ENCODE assay signal across 8 cellular contexts in the genomic region with DNA sequence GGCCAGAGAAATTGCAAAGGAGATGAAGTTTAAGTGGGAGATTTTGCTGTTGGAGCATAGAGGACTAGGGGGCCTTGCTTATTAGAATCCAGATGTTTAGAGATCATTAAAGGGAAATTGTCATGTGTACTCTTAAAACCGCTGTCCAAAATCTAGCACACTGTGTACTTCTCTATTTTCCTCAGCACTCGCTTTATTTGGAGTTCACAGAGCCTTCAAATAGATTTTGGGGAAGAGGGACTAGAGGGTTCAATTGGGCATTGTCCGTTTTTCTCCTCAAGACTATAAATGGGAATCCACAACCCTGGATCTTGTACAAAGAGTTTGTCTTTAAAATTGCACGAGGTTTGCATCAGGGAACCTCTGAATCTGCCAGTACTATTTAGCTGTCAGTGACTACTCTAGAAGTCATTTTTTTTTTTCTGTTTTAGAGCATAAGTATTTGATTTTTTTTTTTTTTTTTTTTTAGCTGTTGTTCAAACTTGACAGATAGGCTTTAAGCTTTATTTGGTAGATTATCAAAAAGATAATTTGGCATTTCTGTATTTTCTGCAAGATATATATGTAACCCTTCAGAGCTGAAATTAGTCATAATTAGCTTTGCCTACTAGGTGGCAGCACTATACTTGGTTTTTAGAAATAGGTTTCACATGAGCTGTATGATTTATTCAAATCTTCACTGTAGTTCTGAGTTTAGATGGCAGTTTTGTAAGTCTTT. TPM values are rescaled to one million over a fixed set of nuclear protein-coding genes. Genes with fewer than 3 reads are reported as not detected.
A peak's percentile ranks its signal among the peaks of the same experiment; 100 is the strongest.
DNase-seq lines count a peak whose midpoint lies in the region; ATAC-seq and TF ChIP-seq lines count a peak whose summit lies in the region.

No MANE protein-coding gene starts in this region.

- TF ChIP-seq CTCF in RWPE1 (conservative IDR thresholded peaks at IDR 0.05; ENCODE audit: low read depth) (peak; percentile 48), fibroblast of mammary gland (conservative IDR thresholded peaks at IDR 0.05; ENCODE audit: control insufficient read depth, insufficient read depth, low read depth, low read length) (peak; percentile 54), sigmoid colon (IDR thresholded peaks at IDR 0.05) (peak in 1 of 4 experiments; percentile 31)

- intact Hi-C loops in sigmoid colon (cut with DNase I) = loop anchor here (2.0 kb wide), 1 partner anchor 272 kb away; no protein-coding TSS in a partner anchor

- CTCF ChIA-PET in RWPE1 (lab: Yijun Ruan, JAX) = interaction anchor here (0.7 kb wide), 1 partner anchor 578 kb away, joined by 3 read pairs; no protein-coding TSS in a partner anchor

- peak; percentile 50 for DNase-seq in CD1c-positive myeloid dendritic cell (ENCODE audit: extremely low spot score)
- peak; percentile 39 for DNase-seq in RWPE1 (ENCODE audit: low spot score)
- peak; percentile 67 for DNase-seq in fibroblast of mammary gland (ENCODE audit: low read depth)
- no peak for DNase-seq in sigmoid colon
- DNase-seq in stimulated activated naive CD4-positive, alpha-beta T cell treated with Interleukin-2 at 50 U/mL for 16 hours (lab: John Stamatoyannopoulos, UW) = no peak
- no peak for DNase-seq in effector CD8-positive, alpha-beta T cell (lab: John Stamatoyannopoulos, UW)

- WGBS in sigmoid colon, 2 donors = 73% methylated on average over 4 of the region's 4 CpGs

- H3K27me3 ChIP-seq in sigmoid colon = no peaks in the 10 kb centered on the region

- TF ChIP-seq EP300 in sigmoid colon (IDR thresholded peaks at IDR 0.05) = no peak

- ATAC-seq in GM18868 (IDR thresholded peaks at IDR 0.05; ENCODE audit: unreplicated experiment) (peak; percentile 81), HG03354 (IDR thresholded peaks at IDR 0.05; ENCODE audit: poor library complexity, severe bottlenecking, unreplicated experiment) (peak; percentile 82)

- TF ChIP-seq POLR2A in sigmoid colon (IDR thresholded peaks at IDR 0.05) = no peak

- peaks cover 0 to 16% (median 4%) of the 10 kb centered on the region in 4 donors for H3K4me1 ChIP-seq in sigmoid colon

- H3K27ac ChIP-seq in RWPE1 (no peak overlapping the region), sigmoid colon (peak overlapping the region in 3 of 4 donors; percentile 5 to 36 (median 10))

- no peaks in the 10 kb centered on the region for H3K9me3 ChIP-seq in sigmoid colon

- POLR2A ChIA-PET in RWPE1 (lab: Yijun Ruan, JAX; ENCODE audit: low non-redundant PET) = no interaction called here

- H3K4me3 ChIP-seq in fibroblast of mammary gland (ENCODE audit: control insufficient read depth, low read depth, low read length) (no peak overlapping the region), sigmoid colon (no peak overlapping the region)

- peaks cover 0 to 41% (median 7%) of the 10 kb centered on the region in 4 donors for H3K36me3 ChIP-seq in sigmoid colon

RNA-seq across cellular contexts. Expression of gene PMS1, which starts 14.2 kb away (rescaled TPM):
- total RNA-seq in sigmoid colon = 10 to 100 TPM; 15.1 to 17.7 (median 17.5) TPM
- polyA plus RNA-seq in sigmoid colon = 1 to 10 TPM; 4.4 to 6.7 (median 4.8) TPM

RNA-seq across cellular contexts. Expression of gene ORMDL1, which starts 14.3 kb away (rescaled TPM):
- 10 to 100 TPM; 56.3 to 83.9 (median 64.0) TPM for total RNA-seq in sigmoid colon
- polyA plus RNA-seq in sigmoid colon = 10 to 100 TPM; 18.7 to 43.6 (median 25.2) TPM

RNA-seq across cellular contexts. Expression of gene OSGEPL1, which starts 35.9 kb away (rescaled TPM):
- 1 to 10 TPM; 5.2 to 10.0 (median 6.7) TPM for total RNA-seq in sigmoid colon
- 1 to 10 TPM; 1.2 to 4.3 (median 2.3) TPM for polyA plus RNA-seq in sigmoid colon

Comparison
In these comparisons a context has a peak if more than half of its experiments do, and no peak if none do; other contexts are left out.
1. DNase-seq: peak in CD1c-positive myeloid dendritic cell (single experiment), RWPE1 (single experiment) and fibroblast of mammary gland (single experiment); none in sigmoid colon (single experiment), stimulated activated naive CD4-positive, alpha-beta T cell treated with Interleukin-2 at 50 U/mL for 16 hours (single experiment) and effector CD8-positive, alpha-beta T cell (single experiment).